Comparison of ENCODE assay signal across 16 cellular contexts in the genomic region with DNA sequence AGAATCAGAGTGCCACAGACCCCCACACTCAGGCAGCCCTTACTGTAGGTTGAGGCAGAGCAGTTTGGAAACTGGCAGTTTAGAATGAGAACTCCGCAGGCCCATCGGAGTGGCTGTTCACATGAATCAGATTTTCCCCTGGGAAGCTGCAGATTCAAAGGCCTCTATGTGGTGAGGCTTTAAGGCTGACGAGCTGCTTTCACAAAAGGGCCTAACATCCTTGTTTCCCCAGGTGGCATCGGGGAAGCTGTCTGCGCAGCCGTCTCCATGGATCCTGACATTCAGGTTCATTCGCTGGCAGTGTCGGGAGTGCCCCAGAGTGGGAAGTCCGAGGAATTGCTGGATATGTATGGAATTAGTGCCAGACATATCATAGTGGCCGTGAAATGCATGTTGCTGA. TPM values are rescaled to one million over a fixed set of nuclear protein-coding genes. Genes with fewer than 3 reads are reported as not detected.
A peak's percentile ranks its signal among the peaks of the same experiment; 100 is the strongest.
DNase-seq lines count a peak whose midpoint lies in the region; ATAC-seq and TF ChIP-seq lines count a peak whose summit lies in the region.
"Had no signal": no experiment of that assay in that cellular context is flagged by ENCODE, and none has a peak within 500 bp of the region (broad histone marks: within the 10 kb centered on the region; RNA-seq: fewer than 3 reads in every experiment).

No MANE protein-coding gene starts in this region.

- H3K4me1 ChIP-seq in BLaER1 (peaks cover 51% of the 10 kb centered on the region), suprapubic skin (peaks cover 11% of the 10 kb centered on the region)
- H3K4me1 ChIP-seq in CD8-positive, alpha-beta T cell (ENCODE audit: insufficient read depth, low read length): peaks cover 56% of the 10 kb centered on the region
- H3K4me1 ChIP-seq: Caco-2 had no signal

- WGBS in suprapubic skin: 81% methylated on average over 10 of the region's 10 CpGs

- no peaks in the 10 kb centered on the region for H3K9me3 Mint-ChIP-seq in CD8-positive, alpha-beta T cell

- H3K27me3 Mint-ChIP-seq in CD8-positive, alpha-beta T cell (ENCODE audit: low read depth): no peaks in the 10 kb centered on the region
- H3K27me3 Mint-ChIP-seq: B cell had no signal

- TF ChIP-seq CTCF in CD8-positive, alpha-beta T cell (IDR thresholded peaks at IDR 0.05): no peak
- TF ChIP-seq CTCF in suprapubic skin (IDR thresholded peaks at IDR 0.05): no peak

- no peak for TF ChIP-seq EP300 in suprapubic skin (IDR thresholded peaks at IDR 0.05)

- CTCF ChIA-PET in CD8-positive, alpha-beta T cell (lab: Charles Lee): interaction anchor here (0.8 kb wide), 1 partner anchor 205 kb away, joined by 3 read pairs; no protein-coding TSS in a partner anchor

- H4K20me1 ChIP-seq in BLaER1: peaks cover 4% of the 10 kb centered on the region; the same call in 1 of the 2 replicates

- no peak for TF ChIP-seq POLR2A in suprapubic skin (IDR thresholded peaks at IDR 0.05)

- intact Hi-C loops in CD8-positive, alpha-beta T cell (cut with DNase I, micrococcal nuclease): no loop called here

- ATAC-seq in CD8-positive, alpha-beta T cell: no peak
- ATAC-seq in HG03571 (IDR thresholded peaks at IDR 0.05; ENCODE audit: unreplicated experiment) (no peak), HG03354 (IDR thresholded peaks at IDR 0.05; ENCODE audit: poor library complexity, severe bottlenecking, unreplicated experiment) (no peak)

- no peak overlapping the region for H3K4me3 Mint-ChIP-seq in CD8-positive, alpha-beta T cell
- H3K4me3 Mint-ChIP-seq: B cell had no signal

- H3K9ac ChIP-seq in BLaER1: no peak overlapping the region; the same call in 1 of the 2 replicates

- H3K4me2 ChIP-seq in BLaER1: peak overlapping the region; percentile 52

- H3K9me3 ChIP-seq in BLaER1 (no peaks in the 10 kb centered on the region), suprapubic skin (no peaks in the 10 kb centered on the region)
- no peaks in the 10 kb centered on the region for H3K9me3 ChIP-seq in CD8-positive, alpha-beta T cell (ENCODE audit: low read length)
- H3K9me3 ChIP-seq: Caco-2 had no signal

- no peak for DNase-seq in CD8-positive, alpha-beta T cell
- DNase-seq in NCI-H2107 (lab: John Stamatoyannopoulos, UW) (peak; percentile 32), fibroblast of peridontal ligament (ENCODE audit: extremely low read depth) (peak; percentile 25), suprapubic skin (ENCODE audit: low spot score in 2 of 2) (no peak)
- DNase-seq: Caco-2, NCI-H1048, NCI-H187 treated with DMSO at 0.1 percent for 48 hours, NCI-H226, NCI-H774, SHP77, T-helper 2 cell had no signal

- H3K27me3 ChIP-seq in BLaER1 (peaks cover 97% of the 10 kb centered on the region), suprapubic skin (no peaks in the 10 kb centered on the region)
- no peaks in the 10 kb centered on the region for H3K27me3 ChIP-seq in CD8-positive, alpha-beta T cell (ENCODE audit: insufficient read depth, low read length)

- H3K27ac ChIP-seq in BLaER1 (no peak overlapping the region), suprapubic skin (no peak overlapping the region)
- no peak overlapping the region for H3K27ac ChIP-seq in CD8-positive, alpha-beta T cell (ENCODE audit: low read depth, low read length)
- H3K27ac ChIP-seq: HL-60 had no signal

- H3K27ac Mint-ChIP-seq in CD8-positive, alpha-beta T cell: peak overlapping the region; percentile 57

- no peaks in the 10 kb centered on the region for H3K36me3 Mint-ChIP-seq in CD8-positive, alpha-beta T cell

- no peak overlapping the region for H3K4me3 ChIP-seq in BLaER1
- H3K4me3 ChIP-seq in CD8-positive, alpha-beta T cell (ENCODE audit: low read depth, low read length): no peak overlapping the region
- H3K4me3 ChIP-seq in suprapubic skin: no peak overlapping the region

- POLR2A ChIA-PET in CD8-positive, alpha-beta T cell (lab: Charles Lee): no interaction called here

- no peaks in the 10 kb centered on the region for H3K36me3 ChIP-seq in BLaER1
- no peaks in the 10 kb centered on the region for H3K36me3 ChIP-seq in CD8-positive, alpha-beta T cell (ENCODE audit: insufficient read depth, low read length)
- no peaks in the 10 kb centered on the region for H3K36me3 ChIP-seq in suprapubic skin

- H3K4me1 Mint-ChIP-seq in CD8-positive, alpha-beta T cell (ENCODE audit: low read depth): peaks cover 59% of the 10 kb centered on the region

RNA-seq across cellular contexts. Expression of gene TKTL1, which starts 33.7 kb away (rescaled TPM):
- 1 to 10 TPM in 1 of 2 experiments, under 1 TPM in 1; 1.00 to 1.3 TPM for total RNA-seq in CD8-positive, alpha-beta T cell
- under 1 TPM in 3 of 4 donors, not detected in 1; 0.24 to 0.51 (median 0.34) TPM for total RNA-seq in suprapubic skin
- total RNA-seq: Caco-2 had no signal

RNA-seq across cellular contexts. Expression of gene TEX28, which starts 34.4 kb away (rescaled TPM):
- total RNA-seq in CD8-positive, alpha-beta T cell: not detected
- total RNA-seq in suprapubic skin: 1 to 10 TPM in 1 of 4 donors, not detected in 3; 3.3 TPM
- total RNA-seq: B cell, Caco-2 had no signal

RNA-seq across cellular contexts. Expression of gene FLNA, which starts 45.1 kb away (rescaled TPM):
- 1,000 to 10,000 TPM; 1,274 to 1,333 TPM for total RNA-seq in CD8-positive, alpha-beta T cell
- 100 to 1,000 TPM; 374 to 402 (median 386) TPM for total RNA-seq in suprapubic skin

RNA-seq across cellular contexts. Expression of gene EMD, which starts 49.8 kb away (rescaled TPM):
- 100 to 1,000 TPM; 176 TPM for total RNA-seq in CD8-positive, alpha-beta T cell
- 10 to 100 TPM; 34.4 to 57.0 (median 53.0) TPM for total RNA-seq in suprapubic skin

Comparison
In these comparisons a context has a peak if more than half of its experiments do, and no peak if none do; other contexts are left out.
1. DNase-seq: peak in NCI-H2107 (single experiment) and fibroblast of peridontal ligament (single experiment); none in CD8-positive, alpha-beta T cell (0 of 7) and suprapubic skin (0 of 2).